ENCODE assay signal across 19 cellular contexts in the genomic region with DNA sequence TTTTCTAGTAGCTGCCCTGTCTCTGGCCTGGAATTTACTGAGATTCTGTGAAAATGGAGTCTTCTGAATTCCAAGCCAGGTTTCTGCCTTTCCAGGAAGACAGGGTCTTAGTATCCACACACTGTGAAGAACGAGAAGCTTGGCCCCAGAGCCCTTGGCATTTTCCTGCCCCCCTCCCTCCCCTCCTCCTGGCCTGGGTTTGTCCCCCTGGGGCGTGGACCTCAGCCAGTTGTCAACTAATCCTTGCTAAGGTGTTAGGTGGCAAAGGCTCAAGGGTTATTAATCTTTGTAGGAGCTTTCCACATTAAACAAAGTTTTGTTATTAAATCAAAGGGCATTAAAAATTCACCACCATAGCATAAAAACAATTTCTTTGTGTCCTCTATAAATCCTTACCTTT.
DNase-seq lines count a peak whose midpoint lies in the region; ATAC-seq and TF ChIP-seq lines count a peak whose summit lies in the region.
"Had no signal": no experiment of that assay in that cellular context is flagged by ENCODE, and none has a peak within 500 bp of the region (broad histone marks: within the 10 kb centered on the region; RNA-seq: fewer than 3 reads in every experiment).

No MANE protein-coding gene starts in this region.

- 22 to 39% methylated on average over 2 of the region's 2 CpGs for WGBS in esophagus squamous epithelium, 2 donors

- CTCF ChIA-PET in HCT116 (lab: Charles Lee): no interaction called here
- CTCF ChIA-PET in PC-9 (lab: Charles Lee): no interaction called here

- H4K20me1 ChIP-seq in HCT116 (ENCODE audit: insufficient read depth) (no peaks in the 10 kb centered on the region), PC-9 (ENCODE audit: insufficient read depth) (no peaks in the 10 kb centered on the region)
- H4K20me1 ChIP-seq: BLaER1 treated with 17β-estradiol and CSF1 and Interleukin-3, amounts not matched to agents 10 nM and 100 nM had no signal

- H2AFZ ChIP-seq in HCT116 (ENCODE audit: low read depth, low read length, poor library complexity, severe bottlenecking): no peak overlapping the region
- no peak overlapping the region for H2AFZ ChIP-seq in PC-9

- H3K4me3 ChIP-seq in HCT116 (replicated peaks in 1 of 2; ENCODE audit: low read depth in 1 of 2, low read length in 2 of 2) (no peak overlapping the region), PC-9 (no peak overlapping the region), esophagus squamous epithelium (no peak overlapping the region), skeletal muscle satellite cell (ENCODE audit: low read length) (no peak overlapping the region)
- H3K4me3 ChIP-seq: BLaER1 treated with 17β-estradiol and CSF1 and Interleukin-3, amounts not matched to agents 10 nM and 100 nM; prostate gland; sigmoid colon had no signal

- H3K27ac ChIP-seq in HCT116 (ENCODE audit: low read depth, low read length) (no peak overlapping the region), PC-9 (peak overlapping the region; percentile 65), esophagus squamous epithelium (peak overlapping the region; percentile 37 to 82 (median 58))
- H3K27ac ChIP-seq: BLaER1 treated with 17β-estradiol and CSF1 and Interleukin-3, amounts not matched to agents 10 nM and 100 nM; brain microvascular endothelial cell; prostate gland; sigmoid colon had no signal

- H3K36me3 ChIP-seq in HCT116 (ENCODE audit: control insufficient read depth in 1 of 2, insufficient read depth in 2 of 2, low read length in 2 of 2): no peaks in the 10 kb centered on the region
- no peaks in the 10 kb centered on the region for H3K36me3 ChIP-seq in PC-9 (ENCODE audit: low read depth)
- H3K36me3 ChIP-seq in esophagus squamous epithelium: no peaks in the 10 kb centered on the region
- H3K36me3 ChIP-seq in skeletal muscle satellite cell (ENCODE audit: insufficient read depth, low read length): no peaks in the 10 kb centered on the region
- H3K36me3 ChIP-seq: BLaER1 treated with 17β-estradiol and CSF1 and Interleukin-3, amounts not matched to agents 10 nM and 100 nM; brain microvascular endothelial cell; prostate gland; sigmoid colon had no signal

- POLR2A ChIA-PET in HCT116 (lab: Charles Lee) (no interaction called here), PC-9 (lab: Charles Lee; ENCODE audit: unreplicated experiment) (no interaction called here)

- intact Hi-C loops in HCT116 (cut with micrococcal nuclease) (no loop called here), PC-9 (cut with micrococcal nuclease; ENCODE audit: unreplicated experiment) (loop anchor here (10.0 kb wide), 1 partner anchor 389 kb away; the partner anchor contains the start of genes KLLN and PTEN), esophagus squamous epithelium (cut with DNase I) (no loop called here)

- ATAC-seq in HCT116 (peak; percentile 49; the same call in 1 of the 2 replicates), GM18873 (IDR thresholded peaks at IDR 0.05; ENCODE audit: low FRiP score, unreplicated experiment) (no peak)
- ATAC-seq: activated CD8-positive, alpha-beta T cell treated with anti-CD3 and anti-CD28 coated beads, Interleukin-2, amount 10 ng/mL, durations not matched to agents 7 days and 5 days; naive thymus-derived CD8-positive, alpha-beta T cell had no signal

- no peak for TF ChIP-seq CTCF in HCT116 (IDR thresholded peaks at IDR 0.05 in 2 of 3, conservative IDR thresholded peaks at IDR 0.05 in 1 of 3; ENCODE audit: borderline replicate concordance in 1 of 3, insufficient read depth in 1 of 3, low read depth in 2 of 3, low read length in 2 of 3)
- TF ChIP-seq CTCF in PC-9 (conservative IDR thresholded peaks at IDR 0.05): no peak
- no peak for TF ChIP-seq CTCF in esophagus squamous epithelium (IDR thresholded peaks at IDR 0.05)

- H3F3A ChIP-seq in PC-9 (ENCODE audit: insufficient read depth, low read depth): peaks cover 13% of the 10 kb centered on the region; the same call in 1 of the 2 replicates

- H3K9me3 ChIP-seq in HCT116 (ENCODE audit: control insufficient read depth in 1 of 2, insufficient read depth in 1 of 2, low read depth in 1 of 2, low read length in 2 of 2): no peaks in the 10 kb centered on the region
- no peaks in the 10 kb centered on the region for H3K9me3 ChIP-seq in PC-9 (ENCODE audit: insufficient read depth, low read depth)
- H3K9me3 ChIP-seq in esophagus squamous epithelium: no peaks in the 10 kb centered on the region
- no peaks in the 10 kb centered on the region for H3K9me3 ChIP-seq in skeletal muscle satellite cell (replicated peaks; ENCODE audit: low read length)
- H3K9me3 ChIP-seq: prostate gland, sigmoid colon had no signal

- no peak for DNase-seq in HCT116 (ENCODE audit: low read depth, low spot score)
- peak in 1 of 2 experiments; percentile 43 for DNase-seq in PC-9
- no peak for DNase-seq in esophagus squamous epithelium (lab: John Stamatoyannopoulos, UW)
- no peak for DNase-seq in stimulated activated CD4-positive, alpha-beta T cell treated with anti-CD3 and anti-CD28 coated beads, Interleukin-4, amount 100 ng/mL, for 4 hours
- no peak for DNase-seq in hepatic stellate cell (ENCODE audit: low spot score)
- DNase-seq: activated CD8-positive, alpha-beta T cell treated with anti-CD3 and anti-CD28 coated beads, Interleukin-2, amount 10 ng/mL, durations not matched to agents 7 days and 5 days; activated naive CD4-positive, alpha-beta T cell treated with anti-CD3 and anti-CD28 coated beads, Interleukin-2, amount 50 U/mL, for 16 hours; DMS153; naive thymus-derived CD8-positive, alpha-beta T cell; NCI-H1092; NCI-H1694; NCI-H446 treated with DMSO at 0.1 percent for 48 hours; SHP77; sigmoid colon had no signal

- H3K9ac ChIP-seq in HCT116 (ENCODE audit: low read length): no peak overlapping the region
- no peak overlapping the region for H3K9ac ChIP-seq in skeletal muscle satellite cell (ENCODE audit: low read depth, low read length)
- H3K9ac ChIP-seq: BLaER1 treated with 17β-estradiol and CSF1 and Interleukin-3, amounts not matched to agents 10 nM and 100 nM had no signal

- H3K4me2 ChIP-seq in HCT116 (ENCODE audit: low read length): peak overlapping the region; percentile 66
- H3K4me2 ChIP-seq in PC-9: peak overlapping the region; percentile 73
- peak overlapping the region; percentile 55 for H3K4me2 ChIP-seq in skeletal muscle satellite cell (ENCODE audit: low read length)
- H3K4me2 ChIP-seq: BLaER1 treated with 17β-estradiol and CSF1 and Interleukin-3, amounts not matched to agents 10 nM and 100 nM had no signal

- no peak for TF ChIP-seq RAD21 in HCT116 (IDR thresholded peaks at IDR 0.05; ENCODE audit: low read depth)

- BruUV-seq in HCT116 (replicated peaks; lab: Mats Ljungman, UMichigan): no TSS peak
- BruUV-seq in PC-9 (replicated peaks; lab: Mats Ljungman, UMichigan): no TSS peak

- TF ChIP-seq POLR2A in HCT116 (IDR thresholded peaks at IDR 0.05; ENCODE audit: borderline replicate concordance, extremely low read depth, insufficient read depth, insufficient read length) (no peak), esophagus squamous epithelium (IDR thresholded peaks at IDR 0.05) (no peak)

- H3K79me2 ChIP-seq in HCT116 (ENCODE audit: insufficient read depth, low read length): no peaks in the 10 kb centered on the region
- H3K79me2 ChIP-seq in PC-9 (ENCODE audit: low read depth): no peaks in the 10 kb centered on the region

- H3K9me2 ChIP-seq in HCT116 (ENCODE audit: insufficient read depth) (no peaks in the 10 kb centered on the region), PC-9 (ENCODE audit: insufficient read depth) (no peaks in the 10 kb centered on the region)

- H3K4me1 ChIP-seq in HCT116 (ENCODE audit: control insufficient read depth in 1 of 2, insufficient read depth in 2 of 2, low read length in 2 of 2) (peaks cover 8 to 21% of the 10 kb centered on the region in 2 experiments), PC-9 (replicated peaks; ENCODE audit: insufficient read depth) (peaks cover 27% of the 10 kb centered on the region), esophagus squamous epithelium (peaks cover 4 to 34% (median 23%) of the 10 kb centered on the region in 3 donors), skeletal muscle satellite cell (ENCODE audit: control insufficient read depth, insufficient read depth, low read length) (peaks cover 39% of the 10 kb centered on the region)
- H3K4me1 ChIP-seq: BLaER1 treated with 17β-estradiol and CSF1 and Interleukin-3, amounts not matched to agents 10 nM and 100 nM; prostate gland had no signal

- RAD21 ChIA-PET in HCT116 (lab: Charles Lee; ENCODE audit: low non-redundant PET in 1 of 2, low total read pairs in 2 of 2, uncharacterized antibody in 2 of 2, unreplicated experiment in 2 of 2): no interaction called here

- no peaks in the 10 kb centered on the region for H3K27me3 ChIP-seq in HCT116 (ENCODE audit: insufficient read depth, low read length)
- H3K27me3 ChIP-seq in PC-9 (ENCODE audit: insufficient read depth, low read depth): no peaks in the 10 kb centered on the region
- no peaks in the 10 kb centered on the region for H3K27me3 ChIP-seq in esophagus squamous epithelium
- no peaks in the 10 kb centered on the region for H3K27me3 ChIP-seq in skeletal muscle satellite cell (ENCODE audit: control insufficient read depth, insufficient read depth, low read length)
- H3K27me3 ChIP-seq: BLaER1 treated with 17β-estradiol and CSF1 and Interleukin-3, amounts not matched to agents 10 nM and 100 nM; brain microvascular endothelial cell; sigmoid colon had no signal

TF ChIP-seq in HCT116, 20 proteins besides CTCF, POLR2A, EP300 and RAD21 (continues in another document):
- no peak for TF ChIP-seq TCF7L2 (IDR thresholded peaks at IDR 0.05; ENCODE audit: borderline replicate concordance, extremely low read depth, insufficient read depth, insufficient read length)
- TF ChIP-seq, protein P1, sequence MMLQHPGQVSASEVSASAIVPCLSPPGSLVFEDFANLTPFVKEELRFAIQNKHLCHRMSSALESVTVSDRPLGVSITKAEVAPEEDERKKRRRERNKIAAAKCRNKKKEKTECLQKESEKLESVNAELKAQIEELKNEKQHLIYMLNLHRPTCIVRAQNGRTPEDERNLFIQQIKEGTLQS (IDR thresholded peaks at IDR 0.05): no peak
